ENCODE assay signal across 9 cellular contexts in genomic region chr20:46324960-46325703, GRCh38. TPM values are rescaled to one million over a fixed set of nuclear protein-coding genes. Genes with fewer than 3 reads are reported as not detected.
A peak's percentile ranks its signal among the peaks of the same experiment; 100 is the strongest.
DNase-seq lines count a peak whose midpoint lies in the region; ATAC-seq and TF ChIP-seq lines count a peak whose summit lies in the region.
"Had no signal": no experiment of that assay in that cellular context is flagged by ENCODE, and none has a peak within 500 bp of the region (broad histone marks: within the 10 kb centered on the region; RNA-seq: fewer than 3 reads in every experiment).

No MANE protein-coding gene starts in this region.

- intact Hi-C loops in activated T-helper 2 cell treated with anti-CD3 and anti-CD28 coated beads, Interferon-gamma antibody, Interleukin-2, Interleukin-4, amounts not matched to agents 10 μg/mL and 5 μg/mL and 100 μg/mL, durations not matched to agents 14 hours and 24 hours and 36 hours (cut with micrococcal nuclease), result no loop called here

- H3K4me1 ChIP-seq in NT2/D1 (ENCODE audit: insufficient read depth, insufficient read length), result peaks cover 14% of the 10 kb centered on the region

- H3K4me1 Mint-ChIP-seq in activated T-helper 17 cell treated with anti-CD3 and anti-CD28 coated beads, Interleukin-2, amount 50 U/mL, for 72 hours, result no peaks in the 10 kb centered on the region
- H3K4me1 Mint-ChIP-seq in activated T-helper 2 cell treated with anti-CD3 and anti-CD28 coated beads, Interferon-gamma antibody, Interleukin-2, Interleukin-4, amounts not matched to agents 10 μg/mL and 5 μg/mL and 100 μg/mL, durations not matched to agents 14 hours and 24 hours and 36 hours (ENCODE audit: low read depth), result no peaks in the 10 kb centered on the region

- DNase-seq in AG04450 (ENCODE audit: low read depth, low spot score) (no peak), G401 (ENCODE audit: low spot score) (peak; percentile 66), NT2/D1 (ENCODE audit: low read depth, low spot score) (peak; percentile 38), fibroblast of villous mesenchyme (ENCODE audit: low read depth) (peak; percentile 33), GM19238 (ENCODE audit: insufficient read length, low spot score) (no peak)
- no peak for DNase-seq in activated T-helper 2 cell treated with anti-CD3 and anti-CD28 coated beads, Interferon-gamma antibody, Interleukin-2, Interleukin-4, amounts not matched to agents 10 μg/mL and 5 μg/mL and 100 μg/mL, durations not matched to agents 14 hours and 24 hours and 36 hours (ENCODE audit: low spot score)

- no peak for ATAC-seq in activated T-helper 17 cell treated with anti-CD3 and anti-CD28 coated beads, Interleukin-2, amount 50 U/mL, for 72 hours (replicated peaks)
- ATAC-seq in GM21423 (IDR thresholded peaks at IDR 0.05; ENCODE audit: unreplicated experiment), result no peak

- H3K4me3 Mint-ChIP-seq in activated T-helper 17 cell treated with anti-CD3 and anti-CD28 coated beads, Interleukin-2, amount 50 U/mL, for 72 hours, result no peak overlapping the region
- no peak overlapping the region for H3K4me3 Mint-ChIP-seq in activated T-helper 2 cell treated with anti-CD3 and anti-CD28 coated beads, Interferon-gamma antibody, Interleukin-2, Interleukin-4, amounts not matched to agents 10 μg/mL and 5 μg/mL and 100 μg/mL, durations not matched to agents 14 hours and 24 hours and 36 hours (ENCODE audit: low read depth)
- H3K4me3 Mint-ChIP-seq: dendritic cell treated with granulocyte-macrophage colony-stimulating factor and Interleukin-4, amounts not matched to agents 40 ng/mL and 50 ng/mL, for 4 days had no signal

- TF ChIP-seq CTCF in AG04450 (IDR thresholded peaks at IDR 0.05; ENCODE audit: low read depth, low read length), result peak; percentile 49
- peak; percentile 45 for TF ChIP-seq CTCF in fibroblast of villous mesenchyme (IDR thresholded peaks at IDR 0.05; ENCODE audit: insufficient read depth, low read depth, low read length)

- no peak overlapping the region for H3K9ac ChIP-seq in NT2/D1 (ENCODE audit: insufficient read length, low read depth)

- no peaks in the 10 kb centered on the region for H3K9me3 Mint-ChIP-seq in activated T-helper 17 cell treated with anti-CD3 and anti-CD28 coated beads, Interleukin-2, amount 50 U/mL, for 72 hours
- no peaks in the 10 kb centered on the region for H3K9me3 Mint-ChIP-seq in activated T-helper 2 cell treated with anti-CD3 and anti-CD28 coated beads, Interferon-gamma antibody, Interleukin-2, Interleukin-4, amounts not matched to agents 10 μg/mL and 5 μg/mL and 100 μg/mL, durations not matched to agents 14 hours and 24 hours and 36 hours
- H3K9me3 Mint-ChIP-seq: dendritic cell treated with granulocyte-macrophage colony-stimulating factor and Interleukin-4, amounts not matched to agents 40 ng/mL and 50 ng/mL, for 4 days had no signal

- H3K27me3 Mint-ChIP-seq in activated T-helper 17 cell treated with anti-CD3 and anti-CD28 coated beads, Interleukin-2, amount 50 U/mL, for 72 hours, result peaks cover 13% of the 10 kb centered on the region
- H3K27me3 Mint-ChIP-seq in activated T-helper 2 cell treated with anti-CD3 and anti-CD28 coated beads, Interferon-gamma antibody, Interleukin-2, Interleukin-4, amounts not matched to agents 10 μg/mL and 5 μg/mL and 100 μg/mL, durations not matched to agents 14 hours and 24 hours and 36 hours (ENCODE audit: low read depth), result peaks cover 9% of the 10 kb centered on the region

- H3K9me3 ChIP-seq in AG04450 (ENCODE audit: control insufficient read depth, insufficient read depth, low read length) (no peaks in the 10 kb centered on the region; the same call in 1 of the 2 replicates), NT2/D1 (ENCODE audit: insufficient read depth, low read length) (no peaks in the 10 kb centered on the region)

- CTCF ChIA-PET in AG04450 (lab: Charles Lee), result interaction anchor here (0.5 to 1.5 kb wide), 3 partner anchors 20 to 193 kb away, joined by 3 to 5 read pairs (median 3); no protein-coding TSS in a partner anchor

- H3K4me3 ChIP-seq in AG04450 (ENCODE audit: low read depth, low read length) (no peak overlapping the region), NT2/D1 (ENCODE audit: insufficient read length, low read depth) (no peak overlapping the region), fibroblast of villous mesenchyme (ENCODE audit: low read depth, low read length) (no peak overlapping the region)

- in situ Hi-C loops in G401 (cut with HindIII; ENCODE audit: low sequenced_read_pairs), result no loop called here

- H3K27me3 ChIP-seq in AG04450 (ENCODE audit: control insufficient read depth, insufficient read depth, low read length), result peaks cover 44% of the 10 kb centered on the region
- no peaks in the 10 kb centered on the region for H3K27me3 ChIP-seq in NT2/D1 (ENCODE audit: insufficient read depth, insufficient read length)

- POLR2A ChIA-PET in AG04450 (lab: Yijun Ruan, JAX), result no interaction called here

- H3K36me3 ChIP-seq in NT2/D1 (ENCODE audit: insufficient read depth, insufficient read length, low read length), result no peaks in the 10 kb centered on the region

- no peak overlapping the region for H3K27ac Mint-ChIP-seq in activated T-helper 17 cell treated with anti-CD3 and anti-CD28 coated beads, Interleukin-2, amount 50 U/mL, for 72 hours
- H3K27ac Mint-ChIP-seq in activated T-helper 2 cell treated with anti-CD3 and anti-CD28 coated beads, Interferon-gamma antibody, Interleukin-2, Interleukin-4, amounts not matched to agents 10 μg/mL and 5 μg/mL and 100 μg/mL, durations not matched to agents 14 hours and 24 hours and 36 hours, result no peak overlapping the region
- H3K27ac Mint-ChIP-seq: dendritic cell treated with granulocyte-macrophage colony-stimulating factor and Interleukin-4, amounts not matched to agents 40 ng/mL and 50 ng/mL, for 4 days had no signal

- no peaks in the 10 kb centered on the region for H3K36me3 Mint-ChIP-seq in activated T-helper 17 cell treated with anti-CD3 and anti-CD28 coated beads, Interleukin-2, amount 50 U/mL, for 72 hours (ENCODE audit: low read depth)
- H3K36me3 Mint-ChIP-seq in activated T-helper 2 cell treated with anti-CD3 and anti-CD28 coated beads, Interferon-gamma antibody, Interleukin-2, Interleukin-4, amounts not matched to agents 10 μg/mL and 5 μg/mL and 100 μg/mL, durations not matched to agents 14 hours and 24 hours and 36 hours (ENCODE audit: low read depth), result no peaks in the 10 kb centered on the region

- H3K27ac ChIP-seq in AG04450 (ENCODE audit: low read depth, low read length), result no peak overlapping the region

RNA-seq across cellular contexts. Expression of gene CDH22, which starts 16.8 kb away (rescaled TPM):
- polyA plus RNA-seq in AG04450 (2011; rRNA removed), result not detected in 2 replicates
- not detected in 2 replicates for polyA minus RNA-seq in AG04450 (2011; rRNA and poly(A)+ RNA removed)
- not detected in 2 replicates for total RNA-seq in G401 (2014; rRNA removed; shearing (Covaris generic))
- total RNA-seq in fibroblast of villous mesenchyme, result not detected in 2 replicates
- total RNA-seq in activated T-helper 17 cell treated with anti-CD3 and anti-CD28 coated beads, Interleukin-2, amount 50 U/mL, for 72 hours, result not detected
- not detected in 2 replicates for total RNA-seq in activated T-helper 2 cell treated with anti-CD3 and anti-CD28 coated beads, Interferon-gamma antibody, Interleukin-2, Interleukin-4, amounts not matched to agents 10 μg/mL and 5 μg/mL and 100 μg/mL, durations not matched to agents 14 hours and 24 hours and 36 hours

Comparison
In these comparisons a context has a peak if more than half of its experiments do, and no peak if none do; other contexts are left out.
1. DNase-seq: peak in G401 (single experiment), NT2/D1 (single experiment) and fibroblast of villous mesenchyme (single experiment); none in AG04450 (single experiment), GM19238 (single experiment) and activated T-helper 2 cell treated with anti-CD3 and anti-CD28 coated beads, Interferon-gamma antibody, Interleukin-2, Interleukin-4, amounts not matched to agents 10 μg/mL and 5 μg/mL and 100 μg/mL, durations not matched to agents 14 hours and 24 hours and 36 hours (single experiment).